Comparison of ENCODE assay signal across 13 cellular contexts in the genomic region with DNA sequence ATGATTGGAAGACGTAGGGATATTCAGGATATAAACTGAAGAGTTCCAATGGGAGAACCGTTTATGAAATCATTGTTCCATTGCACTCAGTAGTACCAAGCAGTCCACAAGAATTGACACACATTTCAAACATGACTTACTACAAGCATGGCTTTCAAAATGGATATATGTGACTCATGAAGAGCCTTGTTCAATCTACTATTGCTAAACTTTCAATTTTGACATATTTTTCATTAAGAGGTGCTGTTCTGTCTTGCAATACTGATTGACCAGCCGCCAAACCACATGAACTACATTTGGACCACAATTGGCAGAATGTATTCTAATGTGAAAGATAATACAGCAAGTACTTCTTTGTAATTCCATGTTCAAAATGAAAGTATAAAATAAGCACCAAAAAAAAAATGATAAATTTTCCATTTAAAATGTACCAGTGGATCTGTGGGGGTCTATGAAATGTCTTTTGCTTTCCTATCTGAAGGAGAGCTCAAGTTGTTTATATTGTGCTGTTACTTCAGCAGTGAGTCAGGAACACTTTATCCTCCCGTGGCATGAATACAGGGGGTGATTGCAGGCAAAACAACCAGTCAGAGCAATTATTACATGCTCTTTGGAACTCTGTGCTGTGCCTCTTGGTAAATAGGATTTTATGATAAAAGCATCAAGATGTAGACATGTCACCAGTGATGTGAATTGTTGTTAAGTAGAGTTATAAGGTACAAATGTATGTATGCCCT.
DNase-seq lines count a peak whose midpoint lies in the region; ATAC-seq, FAIRE-seq and TF ChIP-seq lines count a peak whose summit lies in the region.
"Had no signal": no experiment of that assay in that cellular context is flagged by ENCODE, and none has a peak within 500 bp of the region (broad histone marks: within the 10 kb centered on the region; RNA-seq: fewer than 3 reads in every experiment).

No MANE protein-coding gene starts in this region.

- no peak for TF ChIP-seq CTCF in fibroblast of pulmonary artery (IDR thresholded peaks at IDR 0.05; ENCODE audit: low read length, missing control alignments)

- H3K4me3 ChIP-seq in fibroblast of pulmonary artery (replicated peaks; ENCODE audit: low read depth, low read length) = no peak overlapping the region

- peak; percentile 82 for FAIRE-seq in TTC549 (lab: Jason Lieb, UNC)

- DNase-seq in Daoy (ENCODE audit: low read depth) (peak; percentile 45), fibroblast of pulmonary artery (ENCODE audit: low read depth) (peak; percentile 57), retina (peak; percentile 16), NOMO-1 treated with dmso at 0.1 percent for 144 hours (lab: John Stamatoyannopoulos, UW; ENCODE audit: unreplicated experiment) (no peak), NCI-H146 treated with DMSO at 0.1 percent for 48 hours (lab: John Stamatoyannopoulos, UW; ENCODE audit: unreplicated experiment) (no peak)
- DNase-seq: activated CD8-positive, alpha-beta T cell treated with anti-CD3 and anti-CD28 coated beads for 36 hours; activated gamma-delta T cell; NCI-H446; stimulated activated naive B cell treated with anti-CD40 and anti-IgM and Interleukin-4, amounts not matched to agents 10 μg/mL and 1 μg/mL and 100 μg/mL, for 72 hours; T-helper 9 cell had no signal

- ATAC-seq in GM21576 (IDR thresholded peaks at IDR 0.05; ENCODE audit: unreplicated experiment) (no peak), GM18868 (IDR thresholded peaks at IDR 0.05; ENCODE audit: unreplicated experiment) (no peak)
- ATAC-seq: activated CD8-positive, alpha-beta T cell treated with anti-CD3 and anti-CD28 coated beads for 36 hours; stimulated activated naive B cell treated with anti-CD40 and anti-IgM and Interleukin-4, amounts not matched to agents 10 μg/mL and 1 μg/mL and 100 μg/mL, for 72 hours had no signal

Comparison
In these comparisons a context has a peak if more than half of its experiments do, and no peak if none do; other contexts are left out.
1. DNase-seq: peak in Daoy (single experiment), fibroblast of pulmonary artery (single experiment) and retina (single experiment); none in NOMO-1 treated with dmso at 0.1 percent for 144 hours (single experiment) and NCI-H146 treated with DMSO at 0.1 percent for 48 hours (single experiment).